ENCODE assay signal across 8 cellular contexts in genomic region chr6:127154509-127154908, GRCh38. TPM values are rescaled to one million over a fixed set of nuclear protein-coding genes. Genes with fewer than 3 reads are reported as not detected.
"Had no signal": no experiment of that assay in that cellular context is flagged by ENCODE, and none has a peak within 500 bp of the region (broad histone marks: within the 10 kb centered on the region; RNA-seq: fewer than 3 reads in every experiment).

No MANE protein-coding gene starts in this region.

- DNase-seq: GM23248, H9, HCEC 1CT, KBM-7 had no signal

- H3K36me3 Mint-ChIP-seq: IgD-negative memory B cell had no signal

- H3K9ac ChIP-seq: GM23248, KMS-11 had no signal

- H2AFZ ChIP-seq: GM23248 had no signal

- H3K4me3 ChIP-seq: GM23248 had no signal

- H3K27ac Mint-ChIP-seq: H9, IgD-negative memory B cell had no signal

- ATAC-seq: HepG2 had no signal

- FAIRE-seq: HepG2 had no signal

- H3K9me3 Mint-ChIP-seq: H9, IgD-negative memory B cell had no signal

- H3K4me2 ChIP-seq: KMS-11 had no signal

- H3K4me3 Mint-ChIP-seq: H9, IgD-negative memory B cell had no signal

- H3K27ac ChIP-seq: GM23248, HL-60, KMS-11 had no signal

RNA-seq across cellular contexts. Expression of gene RSPO3, which starts 36.0 kb away (rescaled TPM):
- total RNA-seq: H9, HepG2 had no signal
- polyA plus RNA-seq: HepG2, IgD-negative memory B cell had no signal
